ENCODE assay signal across 16 cellular contexts in genomic region chr19:49857834-49858590, GRCh38. TPM values are rescaled to one million over a fixed set of nuclear protein-coding genes. Genes with fewer than 3 reads are reported as not detected.
A peak's percentile ranks its signal among the peaks of the same experiment; 100 is the strongest.
DNase-seq lines count a peak whose midpoint lies in the region; ATAC-seq and TF ChIP-seq lines count a peak whose summit lies in the region.
"Had no signal": no experiment of that assay in that cellular context is flagged by ENCODE, and none has a peak within 500 bp of the region (broad histone marks: within the 10 kb centered on the region; RNA-seq: fewer than 3 reads in every experiment).

No MANE protein-coding gene starts in this region.

- peaks cover 44% of the 10 kb centered on the region for H3K36me3 Mint-ChIP-seq in stimulated activated memory B cell treated with anti-CD40 and anti-IgM and Interleukin-4, amounts not matched to agents 10 μg/mL and 1 μg/mL and 100 μg/mL, for 72 hours

- H3K27ac Mint-ChIP-seq in stimulated activated memory B cell treated with anti-CD40 and anti-IgM and Interleukin-4, amounts not matched to agents 10 μg/mL and 1 μg/mL and 100 μg/mL, for 72 hours: no peak overlapping the region
- H3K27ac Mint-ChIP-seq: activated T-cell treated with anti-CD3 and anti-CD28 coated beads, Interleukin-2, amount 50 U/mL, for 72 hours had no signal

- DNase-seq in Right ventricle myocardium inferior (ENCODE audit: missing footprints) (peak; percentile 35), left cardiac atrium (no peak), WERI-Rb-1 (peak; percentile 41), upper lobe of right lung (peak; percentile 63), retina (no peak), GM03348 (ENCODE audit: low spot score) (no peak)
- DNase-seq: DMS79 treated with DMSO at 0.1 percent for 48 hours; GOT3; left ventricle myocardium superior; NCI-H1105 treated with DMSO at 0.1 percent for 48 hours; NCI-H510A; SHP77; stimulated activated CD4-positive, alpha-beta T cell treated with anti-CD3 and anti-CD28 coated beads, Interleukin-15, amount 100 ng/mL, for 24 hours had no signal

- H3K4me3 Mint-ChIP-seq in stimulated activated memory B cell treated with anti-CD40 and anti-IgM and Interleukin-4, amounts not matched to agents 10 μg/mL and 1 μg/mL and 100 μg/mL, for 72 hours: no peak overlapping the region
- H3K4me3 Mint-ChIP-seq: activated T-cell treated with anti-CD3 and anti-CD28 coated beads, Interleukin-2, amount 50 U/mL, for 72 hours had no signal

- H3K27ac ChIP-seq in WERI-Rb-1 (no peak overlapping the region), mesodermal cell (ENCODE audit: low read depth, low read length, severe bottlenecking) (peak overlapping the region; percentile 59), upper lobe of right lung (no peak overlapping the region)

- no peak for ATAC-seq in Right ventricle myocardium inferior
- ATAC-seq in left cardiac atrium: no peak
- no peak for ATAC-seq in upper lobe of right lung
- no peak for ATAC-seq in stimulated activated memory B cell treated with anti-CD40 and anti-IgM and Interleukin-4, amounts not matched to agents 10 μg/mL and 1 μg/mL and 100 μg/mL, for 72 hours
- ATAC-seq: activated T-cell treated with anti-CD3 and anti-CD28 coated beads, Interleukin-2, amount 50 U/mL, for 72 hours; left ventricle myocardium superior had no signal

- H3K4me1 ChIP-seq in mesodermal cell (ENCODE audit: control insufficient read depth, insufficient read depth, low read length, poor library complexity, severe bottlenecking): peaks cover 4% of the 10 kb centered on the region
- H3K4me1 ChIP-seq in upper lobe of right lung: peaks cover under 1% of the 10 kb centered on the region

- H3K9me3 ChIP-seq in WERI-Rb-1 (ENCODE audit: severe bottlenecking) (no peaks in the 10 kb centered on the region), mesodermal cell (ENCODE audit: control insufficient read depth, low read length) (no peaks in the 10 kb centered on the region), upper lobe of right lung (no peaks in the 10 kb centered on the region)

- H3K27me3 ChIP-seq in WERI-Rb-1 (ENCODE audit: insufficient read depth, low read depth, severe bottlenecking) (no peaks in the 10 kb centered on the region), upper lobe of right lung (no peaks in the 10 kb centered on the region)

- intact Hi-C loops in Right ventricle myocardium inferior (cut with DNase I) (no loop called here), left cardiac atrium (cut with DNase I) (no loop called here), upper lobe of right lung (cut with DNase I) (no loop called here)

- H3K36me3 ChIP-seq in WERI-Rb-1 (peaks cover 90% of the 10 kb centered on the region), mesodermal cell (ENCODE audit: control insufficient read depth, insufficient read depth, low read length) (peaks cover 73% of the 10 kb centered on the region), upper lobe of right lung (peaks cover 63% of the 10 kb centered on the region)

- no peak for TF ChIP-seq CTCF in WERI-Rb-1 (IDR thresholded peaks at IDR 0.05; ENCODE audit: low read depth, low read length)
- TF ChIP-seq CTCF in upper lobe of right lung (IDR thresholded peaks at IDR 0.05): no peak

- H3K4me1 Mint-ChIP-seq in stimulated activated memory B cell treated with anti-CD40 and anti-IgM and Interleukin-4, amounts not matched to agents 10 μg/mL and 1 μg/mL and 100 μg/mL, for 72 hours: peaks cover 28% of the 10 kb centered on the region

- H3K4me3 ChIP-seq in WERI-Rb-1 (ENCODE audit: low read depth, low read length) (no peak overlapping the region), mesodermal cell (ENCODE audit: extremely low read depth, insufficient read depth, low read length, poor library complexity, severe bottlenecking) (no peak overlapping the region), upper lobe of right lung (no peak overlapping the region)

- H3K27me3 Mint-ChIP-seq in stimulated activated memory B cell treated with anti-CD40 and anti-IgM and Interleukin-4, amounts not matched to agents 10 μg/mL and 1 μg/mL and 100 μg/mL, for 72 hours: no peaks in the 10 kb centered on the region

- H3K9me3 Mint-ChIP-seq in stimulated activated memory B cell treated with anti-CD40 and anti-IgM and Interleukin-4, amounts not matched to agents 10 μg/mL and 1 μg/mL and 100 μg/mL, for 72 hours: no peaks in the 10 kb centered on the region
- H3K9me3 Mint-ChIP-seq: activated T-cell treated with anti-CD3 and anti-CD28 coated beads, Interleukin-2, amount 50 U/mL, for 72 hours had no signal

- WGBS in mesodermal cell (ENCODE audit: insufficient coverage in 2 of 2), 2 experiments: 94 to 97% methylated on average over 17 to 23 of the region's 26 CpGs

RNA-seq across cellular contexts. Expression of gene PTOV1, which starts 7.1 kb away (rescaled TPM):
- total RNA-seq in Right ventricle myocardium inferior (122 TPM), left cardiac atrium (100 to 1,000 TPM; 113 to 122 TPM), upper lobe of right lung (104 TPM)
- polyA plus RNA-seq in mesodermal cell (2013, experiment 1 of 2): 311 TPM
- polyA plus RNA-seq in mesodermal cell (2013, experiment 2 of 2): 245 TPM

RNA-seq across cellular contexts. Expression of gene PNKP, which starts 9.4 kb away (rescaled TPM):
- total RNA-seq in Right ventricle myocardium inferior (36.9 TPM), left cardiac atrium (10 to 100 TPM; 38.7 to 54.5 TPM), upper lobe of right lung (83.2 TPM)
- polyA plus RNA-seq in mesodermal cell (2013, experiment 1 of 2): 49.6 TPM
- polyA plus RNA-seq in mesodermal cell (2013, experiment 2 of 2): 41.8 TPM

RNA-seq across cellular contexts. Expression of gene AKT1S1, which starts 19.1 kb away (rescaled TPM):
- total RNA-seq in Right ventricle myocardium inferior: 37.2 TPM
- total RNA-seq in left cardiac atrium: 10 to 100 TPM; 33.5 to 36.6 TPM
- 49.5 TPM for polyA plus RNA-seq in mesodermal cell (2013, experiment 1 of 2)
- polyA plus RNA-seq in mesodermal cell (2013, experiment 2 of 2): 40.1 TPM
- 29.4 TPM for total RNA-seq in upper lobe of right lung

RNA-seq across cellular contexts. Expression of gene TBC1D17, which starts 19.5 kb away (rescaled TPM):
- total RNA-seq in Right ventricle myocardium inferior (44.9 TPM), left cardiac atrium (10 to 100 TPM; 28.3 to 36.0 TPM), upper lobe of right lung (57.1 TPM)
- polyA plus RNA-seq in mesodermal cell (2013, experiment 1 of 2): 37.6 TPM
- 34.7 TPM for polyA plus RNA-seq in mesodermal cell (2013, experiment 2 of 2)

RNA-seq across cellular contexts. Expression of gene IL4I1, which starts 38.7 kb away (rescaled TPM):
- 0.30 TPM for total RNA-seq in Right ventricle myocardium inferior
- under 1 TPM; 0.34 to 0.38 TPM for total RNA-seq in left cardiac atrium
- 1.8 TPM for polyA plus RNA-seq in mesodermal cell (2013, experiment 1 of 2)
- polyA plus RNA-seq in mesodermal cell (2013, experiment 2 of 2): 0.81 TPM
- total RNA-seq in upper lobe of right lung: 1.8 TPM
- total RNA-seq: left ventricle myocardium superior had no signal

Comparison
In these comparisons a context has a peak if more than half of its experiments do, and no peak if none do; other contexts are left out.
1. DNase-seq: peak in Right ventricle myocardium inferior (single experiment), WERI-Rb-1 (single experiment) and upper lobe of right lung (single experiment); none in left cardiac atrium (single experiment), retina (single experiment) and GM03348 (single experiment).